In genomic region chr2:74553892-74554820, GRCh38 we compare ENCODE assay signal across 7 cellular contexts.
DNase-seq lines count a peak whose midpoint lies in the region; ATAC-seq and TF ChIP-seq lines count a peak whose summit lies in the region.

DOK1 (plus strand) TSS chr2:74554720; CDS start chr2:74554755, 35 bp downstream.
LOXL3 (minus strand) TSS chr2:74553942; CDS start chr2:74552634, 1,308 bp downstream.

- peak; percentile 66 for ATAC-seq in HG02678 (IDR thresholded peaks at IDR 0.05; ENCODE audit: unreplicated experiment)
- peak; percentile 83 for ATAC-seq in central memory CD8-positive, alpha-beta T cell (replicated peaks; ENCODE audit: extremely low read depth, poor library complexity, severe bottlenecking)

- H3K36me3 Mint-ChIP-seq in central memory CD8-positive, alpha-beta T cell (ENCODE audit: insufficient read depth), result peaks cover 27% of the 10 kb centered on the region

- TF ChIP-seq CTCF in GM13977 (IDR thresholded peaks at IDR 0.05; ENCODE audit: extremely low read depth, insufficient read depth, missing control alignments), result no peak

- peaks cover 12% of the 10 kb centered on the region for H3K4me1 Mint-ChIP-seq in central memory CD8-positive, alpha-beta T cell

- H3K27ac Mint-ChIP-seq in central memory CD8-positive, alpha-beta T cell (ENCODE audit: low read depth), result peak within 1 kb of the TSS; percentile 88

- DNase-seq in GM13977 (ENCODE audit: low spot score) (peak; percentile 94), NCI-H1930 (lab: John Stamatoyannopoulos, UW) (peak; percentile 52 to 69), kidney glomerular epithelial cell (lab: John Stamatoyannopoulos, UW) (peak; percentile 74)
- DNase-seq in activated CD4-positive, CD25-positive, alpha-beta regulatory T cell treated with anti-CD3 and anti-CD28 coated beads, Interleukin-2, amount 50 U/mL, for 72 hours, result peak; percentile 80
- peak; percentile 75 for DNase-seq in central memory CD8-positive, alpha-beta T cell (ENCODE audit: low spot score in 2 of 2)
- DNase-seq in stimulated activated CD4-positive, alpha-beta T cell treated with anti-CD3 and anti-CD28 coated beads, Interleukin-1b, Interleukin-23, amount 100 ng/mL, for 1 hour (ENCODE audit: low read depth in 2 of 2), result peak; percentile 58 to 82

- in situ Hi-C loops in GM13977 (cut with MboI; ENCODE audit: low pct_unique_long_range_greater_than_20kb, low sequenced_read_pairs, unreplicated experiment), result no loop called here

- peak within 1 kb of the TSS; percentile 88 for H3K4me3 Mint-ChIP-seq in central memory CD8-positive, alpha-beta T cell

- no peaks in the 10 kb centered on the region for H3K9me3 Mint-ChIP-seq in central memory CD8-positive, alpha-beta T cell

- H3K27me3 Mint-ChIP-seq in central memory CD8-positive, alpha-beta T cell, result peaks cover 27% of the 10 kb centered on the region

Comparison
In these comparisons a context has a peak if more than half of its experiments do, and no peak if none do; other contexts are left out.
1. Peak in every context shown above with its lines: DNase-seq and ATAC-seq.